In genomic region chr1:46133181-46133658, GRCh38 we compare ENCODE assay signal across 8 cellular contexts. TPM values are rescaled to one million over a fixed set of nuclear protein-coding genes. Genes with fewer than 3 reads are reported as not detected.
A peak's percentile ranks its signal among the peaks of the same experiment; 100 is the strongest.
DNase-seq lines count a peak whose midpoint lies in the region; ATAC-seq and TF ChIP-seq lines count a peak whose summit lies in the region.

No MANE protein-coding gene starts in this region.

- intact Hi-C loops in dorsolateral prefrontal cortex (cut with DNase I): loop anchor here (2.0 to 5.0 kb wide), 5 partner anchors 40 to 169 kb away; partner anchors contain the start of genes LRRC41 (in 1 of the 2), P3R3URF (in 1 of the 2), TSPAN1 (in 1 of the 2) and UQCRH (in 1 of the 2)

- H3K9me3 ChIP-seq in BE2C: no peaks in the 10 kb centered on the region
- H3K9me3 ChIP-seq in mucosa of rectum (ENCODE audit: control insufficient read depth in 2 of 2, low read length in 2 of 2): no peaks in the 10 kb centered on the region

- H3K4me3 ChIP-seq in BE2C (ENCODE audit: low read depth, low read length): peak overlapping the region; percentile 68
- H3K4me3 ChIP-seq in dorsolateral prefrontal cortex: peak overlapping the region; percentile 55 to 97 (median 79)
- peak overlapping the region; percentile 80 to 85 for H3K4me3 ChIP-seq in mucosa of rectum (ENCODE audit: low read length in 2 of 2)

- H3K36me3 ChIP-seq in BE2C: no peaks in the 10 kb centered on the region
- no peaks in the 10 kb centered on the region for H3K36me3 ChIP-seq in mucosa of rectum (ENCODE audit: control insufficient read depth in 2 of 2, insufficient read depth in 2 of 2, low read length in 2 of 2)

- no peaks in the 10 kb centered on the region for H3K27me3 ChIP-seq in BE2C
- H3K27me3 ChIP-seq in dorsolateral prefrontal cortex: peaks cover 0 to 14% (median 0%) of the 10 kb centered on the region in 45 donors
- H3K27me3 ChIP-seq in mucosa of rectum (ENCODE audit: control insufficient read depth in 2 of 2, insufficient read depth in 2 of 2, low read length in 2 of 2): peaks cover 8 to 16% of the 10 kb centered on the region in 2 donors

- no peak for TF ChIP-seq CTCF in BE2C (IDR thresholded peaks at IDR 0.05; ENCODE audit: low read depth, low read length)
- TF ChIP-seq CTCF in dorsolateral prefrontal cortex (IDR thresholded peaks at IDR 0.05 in 54 of 56, conservative IDR thresholded peaks at IDR 0.05 in 2 of 56; ENCODE audit: low read depth in 1 of 56, partially characterized antibody in 56 of 56): peak in 2 of 56 donors; percentile 1 to 24

- peak overlapping the region; percentile 65 to 81 for H3K9ac ChIP-seq in mucosa of rectum (ENCODE audit: low read depth in 1 of 2, low read length in 2 of 2)

- no peaks in the 10 kb centered on the region; the same call in 1 of the 2 replicates for H3K4me1 ChIP-seq in BE2C
- peaks cover 6 to 16% of the 10 kb centered on the region in 2 donors for H3K4me1 ChIP-seq in mucosa of rectum (ENCODE audit: control insufficient read depth in 2 of 2, insufficient read depth in 2 of 2, low read length in 2 of 2)

- DNase-seq in BE2C (peak; percentile 76), NCI-H82 (lab: John Stamatoyannopoulos, UW) (peak; percentile 95), dorsolateral prefrontal cortex (peak in 1 of 10 donors; percentile 69), HT-29 (ENCODE audit: low spot score) (no peak), NCI-H146 treated with DMSO at 0.1 percent for 48 hours (lab: John Stamatoyannopoulos, UW; ENCODE audit: unreplicated experiment) (no peak)

- ATAC-seq in GM18511 (IDR thresholded peaks at IDR 0.05; ENCODE audit: unreplicated experiment) (peak; percentile 65), HG02870 (IDR thresholded peaks at IDR 0.05; ENCODE audit: unreplicated experiment) (peak; percentile 38)

- H3K27ac ChIP-seq in dorsolateral prefrontal cortex (peak overlapping the region; percentile 62 to 99 (median 96)), mucosa of rectum (ENCODE audit: low read depth in 2 of 2, low read length in 2 of 2) (peak overlapping the region; percentile 81)

RNA-seq across cellular contexts. Expression of gene PIK3R3, which starts 0.8 kb away (rescaled TPM):
- polyA plus RNA-seq in BE2C (2012; ENCODE audit: insufficient read depth, insufficient read length, low read depth): 4.2 TPM
- total RNA-seq in dorsolateral prefrontal cortex: 10 to 100 TPM; 17.6 to 51.8 (median 34.2) TPM
- total RNA-seq in HT-29 (2014; rRNA removed; shearing (Covaris generic)): 7.7 and 8.4 TPM in 2 replicates

RNA-seq across cellular contexts. Expression of gene TSPAN1, which starts 41.7 kb away (rescaled TPM):
- not detected for polyA plus RNA-seq in BE2C (2012; ENCODE audit: insufficient read depth, insufficient read length, low read depth)
- total RNA-seq in dorsolateral prefrontal cortex: 1 to 10 TPM in 113 of 120 experiments, under 1 TPM in 7; 0.32 to 5.8 (median 2.6) TPM
- total RNA-seq in HT-29 (2014; rRNA removed; shearing (Covaris generic)): 162 and 165 TPM in 2 replicates

RNA-seq across cellular contexts. Expression of gene P3R3URF, which starts 43.1 kb away (rescaled TPM):
- not detected for polyA plus RNA-seq in BE2C (2012; ENCODE audit: insufficient read depth, insufficient read length, low read depth)
- total RNA-seq in dorsolateral prefrontal cortex: not detected
- not detected in 2 replicates for total RNA-seq in HT-29 (2014; rRNA removed; shearing (Covaris generic))

Comparison
In these comparisons a context has a peak if more than half of its experiments do, and no peak if none do; other contexts are left out.
1. DNase-seq: peak in BE2C (single experiment) and NCI-H82 (single experiment); none in HT-29 (single experiment) and NCI-H146 treated with DMSO at 0.1 percent for 48 hours (single experiment).
2. RNA of gene TSPAN1, which starts 41.7 kb away (total RNA-seq): 162 to 165 TPM in HT-29; 0.32 to 5.8 TPM in dorsolateral prefrontal cortex; every median in the first group is over 10 times any median in the second.
3. Peak in every context shown above with its lines, with median percentiles within 50 percentile points of each other: H3K4me3 ChIP-seq.